ENCODE assay signal across 37 cellular contexts in genomic region chr14:101529079-101529478, GRCh38. TPM values are rescaled to one million over a fixed set of nuclear protein-coding genes. Genes with fewer than 3 reads are reported as not detected.
"Had no signal": no experiment of that assay in that cellular context is flagged by ENCODE, and none has a peak within 500 bp of the region (broad histone marks: within the 10 kb centered on the region; RNA-seq: fewer than 3 reads in every experiment).

No MANE protein-coding gene starts in this region.

- H3K9me3 ChIP-seq: adrenal gland, body of pancreas, breast epithelium had no signal

- H3K36me3 ChIP-seq: adrenal gland, brain microvascular endothelial cell, breast epithelium had no signal

- H3K27ac Mint-ChIP-seq: activated B cell treated with CpG ODN at 0.5 μM for 24 hours; activated CD4-positive, alpha-beta memory T cell treated with anti-CD3 and anti-CD28 coated beads for 36 hours; activated CD4-positive, alpha-beta T cell treated with anti-CD3 and anti-CD28 coated beads, Interleukin-2, amount 10 ng/mL, durations not matched to agents 24 days and 14 days; activated CD8-positive, alpha-beta T cell treated with anti-CD3 and anti-CD28 coated beads for 36 hours; activated naive CD4-positive, alpha-beta T cell treated with anti-CD3 and anti-CD28 coated beads for 36 hours; activated naive CD4-positive, alpha-beta T cell treated with anti-CD3 and anti-CD28 coated beads, Interleukin-2, amount 50 U/mL, for 72 hours; activated naive CD8-positive, alpha-beta T cell treated with anti-CD3 and anti-CD28 coated beads for 36 hours; activated T-cell treated with anti-CD3 and anti-CD28 coated beads, Interleukin-2, amount 50 U/mL, for 72 hours; activated T-helper 1 cell treated with anti-CD3 and anti-CD28 coated beads, Interleukin-12 subunit alpha, Interleukin-12 subunit beta, Interleukin-2, Interleukin-4 antibody, amounts not matched to agents 30 ng/mL and 10 ng/mL and 1 ng/mL, durations not matched to agents 14 hours and 24 hours and 36 hours; activated T-helper 17 cell treated with anti-CD3 and anti-CD28 coated beads, Interleukin-2, amount 50 U/mL, for 72 hours; T-helper 1 cell treated with Interleukin-12 subunit alpha and Interleukin-12 subunit beta and Interleukin-4 antibody, amounts not matched to agents 30 μg/mL and 1 μg/mL, for 36 hours; T-helper 2 cell treated with Interferon-gamma antibody and Interleukin-4, amounts not matched to agents 5 μg/mL and 100 μg/mL, for 36 hours had no signal

- H3K4me3 Mint-ChIP-seq: activated B cell treated with CpG ODN at 0.5 μM for 24 hours; activated CD4-positive, alpha-beta memory T cell treated with anti-CD3 and anti-CD28 coated beads for 36 hours; activated CD4-positive, alpha-beta T cell treated with anti-CD3 and anti-CD28 coated beads, Interleukin-2, amount 10 ng/mL, durations not matched to agents 24 days and 14 days; activated CD8-positive, alpha-beta T cell treated with anti-CD3 and anti-CD28 coated beads for 36 hours; activated naive CD4-positive, alpha-beta T cell treated with anti-CD3 and anti-CD28 coated beads for 36 hours; activated naive CD8-positive, alpha-beta T cell treated with anti-CD3 and anti-CD28 coated beads for 36 hours; activated T-cell treated with anti-CD3 and anti-CD28 coated beads, Interleukin-2, amount 50 U/mL, for 4 hours; activated T-cell treated with anti-CD3 and anti-CD28 coated beads, Interleukin-2, amount 50 U/mL, for 72 hours; activated T-helper 1 cell treated with anti-CD3 and anti-CD28 coated beads, Interleukin-12 subunit alpha, Interleukin-12 subunit beta, Interleukin-2, Interleukin-4 antibody, amounts not matched to agents 30 ng/mL and 10 ng/mL and 1 ng/mL, durations not matched to agents 14 hours and 24 hours and 36 hours; activated T-helper 17 cell treated with anti-CD3 and anti-CD28 coated beads, Interleukin-2, amount 50 U/mL, for 72 hours; T-helper 1 cell treated with Interleukin-12 subunit alpha and Interleukin-12 subunit beta and Interleukin-4 antibody, amounts not matched to agents 30 μg/mL and 1 μg/mL, for 36 hours; T-helper 2 cell treated with Interferon-gamma antibody and Interleukin-4, amounts not matched to agents 5 μg/mL and 100 μg/mL, for 36 hours had no signal

- H3K4me1 ChIP-seq: adrenal gland, body of pancreas, breast epithelium had no signal

- H3K4me3 ChIP-seq: adrenal gland, body of pancreas, breast epithelium had no signal

- H3K4me1 Mint-ChIP-seq: activated B cell treated with CpG ODN at 0.5 μM for 24 hours had no signal

- H3K27me3 Mint-ChIP-seq: activated CD8-positive, alpha-beta T cell treated with anti-CD3 and anti-CD28 coated beads for 36 hours; activated naive CD8-positive, alpha-beta T cell treated with anti-CD3 and anti-CD28 coated beads for 36 hours had no signal

- H3K27ac ChIP-seq: adrenal gland, body of pancreas, brain microvascular endothelial cell, breast epithelium, VCaP had no signal

- ATAC-seq: activated CD8-positive, alpha-beta T cell treated with anti-CD3 and anti-CD28 coated beads for 36 hours; activated naive CD4-positive, alpha-beta T cell treated with anti-CD3 and anti-CD28 coated beads, Interleukin-2, amount 50 U/mL, for 72 hours; activated T-cell treated with anti-CD3 and anti-CD28 coated beads, Interleukin-2, amount 50 U/mL, for 4 hours; activated T-cell treated with anti-CD3 and anti-CD28 coated beads, Interleukin-2, amount 50 U/mL, for 72 hours; activated T-helper 17 cell treated with anti-CD3 and anti-CD28 coated beads, Interleukin-2, amount 50 U/mL, for 72 hours; body of pancreas had no signal

- H3K9me3 Mint-ChIP-seq: activated B cell treated with CpG ODN at 0.5 μM for 24 hours; activated CD4-positive, alpha-beta memory T cell treated with anti-CD3 and anti-CD28 coated beads for 36 hours; activated CD4-positive, alpha-beta T cell treated with anti-CD3 and anti-CD28 coated beads, Interleukin-2, amount 10 ng/mL, durations not matched to agents 24 days and 14 days; activated CD8-positive, alpha-beta T cell treated with anti-CD3 and anti-CD28 coated beads for 36 hours; activated naive CD4-positive, alpha-beta T cell treated with anti-CD3 and anti-CD28 coated beads for 36 hours; activated naive CD4-positive, alpha-beta T cell treated with anti-CD3 and anti-CD28 coated beads, Interleukin-2, amount 50 U/mL, for 72 hours; activated naive CD8-positive, alpha-beta T cell treated with anti-CD3 and anti-CD28 coated beads for 36 hours; activated T-cell treated with anti-CD3 and anti-CD28 coated beads, Interleukin-2, amount 50 U/mL, for 4 hours; activated T-cell treated with anti-CD3 and anti-CD28 coated beads, Interleukin-2, amount 50 U/mL, for 72 hours; activated T-helper 1 cell treated with anti-CD3 and anti-CD28 coated beads, Interleukin-12 subunit alpha, Interleukin-12 subunit beta, Interleukin-2, Interleukin-4 antibody, amounts not matched to agents 30 ng/mL and 10 ng/mL and 1 ng/mL, durations not matched to agents 14 hours and 24 hours and 36 hours; activated T-helper 17 cell treated with anti-CD3 and anti-CD28 coated beads, Interleukin-2, amount 50 U/mL, for 72 hours; T-helper 1 cell treated with Interleukin-12 subunit alpha and Interleukin-12 subunit beta and Interleukin-4 antibody, amounts not matched to agents 30 μg/mL and 1 μg/mL, for 36 hours; T-helper 2 cell treated with Interferon-gamma antibody and Interleukin-4, amounts not matched to agents 5 μg/mL and 100 μg/mL, for 36 hours had no signal

- DNase-seq: activated B cell treated with CpG ODN at 0.5 μM for 24 hours; activated CD4-positive, alpha-beta memory T cell treated with anti-CD3 and anti-CD28 coated beads for 36 hours; activated CD4-positive, alpha-beta T cell treated with anti-CD3 and anti-CD28 coated beads for 4 hours; activated CD4-positive, alpha-beta T cell treated with anti-CD3 and anti-CD28 coated beads, Interleukin-2, amount 10 ng/mL, durations not matched to agents 24 days and 14 days; activated CD4-positive, alpha-beta T cell treated with anti-CD3 and anti-CD28 coated beads, Interleukin-2, amount 50 U/mL, for 1 hour; activated CD4-positive, alpha-beta T cell treated with anti-CD3 and anti-CD28 coated beads, Interleukin-2, amount 50 U/mL, for 4 hours; activated CD4-positive, CD25-positive, alpha-beta regulatory T cell treated with anti-CD3 and anti-CD28 coated beads, Interleukin-2, amount 50 U/mL, for 72 hours; activated CD8-positive, alpha-beta memory T cell treated with anti-CD3 and anti-CD28 coated beads, Interleukin-2, amount 50 U/mL, for 4 hours; activated CD8-positive, alpha-beta T cell treated with anti-CD3 and anti-CD28 coated beads for 36 hours; activated effector memory CD4-positive, alpha-beta T cell treated with anti-CD3 and anti-CD28 coated beads, Interleukin-2, amount 50 U/mL, for 16 hours; activated gamma-delta T cell treated with Interleukin-2 at 50 U/mL for 16 hours; activated naive CD4-positive, alpha-beta T cell; activated naive CD4-positive, alpha-beta T cell treated with anti-CD3 and anti-CD28 coated beads for 36 hours; activated naive CD4-positive, alpha-beta T cell treated with anti-CD3 and anti-CD28 coated beads, Interleukin-2, amount 50 U/mL, for 16 hours; activated naive CD8-positive, alpha-beta T cell treated with anti-CD3 and anti-CD28 coated beads for 36 hours; activated T-cell treated with anti-CD3 and anti-CD28 coated beads for 4 hours; activated T-cell treated with anti-CD3 and anti-CD28 coated beads, Interleukin-2, amount 50 U/mL, for 1 hour; activated T-cell treated with anti-CD3 and anti-CD28 coated beads, Interleukin-2, amount 50 U/mL, for 4 hours; activated T-cell treated with anti-CD3 and anti-CD28 coated beads, Interleukin-2, amount 50 U/mL, for 72 hours; adrenal gland; amniotic stem cell; aorta; body of pancreas; brain microvascular endothelial cell; central memory CD4-positive, alpha-beta T cell; T-helper 1 cell; T-helper 2 cell; T-helper 9 cell had no signal

- H3K27me3 ChIP-seq: adrenal gland, body of pancreas, brain microvascular endothelial cell, breast epithelium had no signal

RNA-seq across cellular contexts. Expression of gene DIO3, which starts 32.2 kb away (rescaled TPM):
- total RNA-seq: activated B cell treated with CpG ODN at 0.5 μM for 24 hours; activated CD4-positive, alpha-beta memory T cell treated with anti-CD3 and anti-CD28 coated beads for 36 hours; activated CD4-positive, alpha-beta T cell treated with anti-CD3 and anti-CD28 coated beads, Interleukin-2, amount 10 ng/mL, durations not matched to agents 24 days and 14 days; activated CD8-positive, alpha-beta memory T cell treated with anti-CD3 and anti-CD28 coated beads for 36 hours; activated CD8-positive, alpha-beta T cell treated with anti-CD3 and anti-CD28 coated beads for 36 hours; activated naive CD4-positive, alpha-beta T cell treated with anti-CD3 and anti-CD28 coated beads for 36 hours; activated naive CD4-positive, alpha-beta T cell treated with anti-CD3 and anti-CD28 coated beads, Interleukin-2, amount 50 U/mL, for 72 hours; activated naive CD8-positive, alpha-beta T cell treated with anti-CD3 and anti-CD28 coated beads for 36 hours; activated T-cell treated with anti-CD3 and anti-CD28 coated beads, Interleukin-2, amount 50 U/mL, for 4 hours; activated T-cell treated with anti-CD3 and anti-CD28 coated beads, Interleukin-2, amount 50 U/mL, for 72 hours; activated T-helper 1 cell treated with anti-CD3 and anti-CD28 coated beads, Interleukin-12 subunit alpha, Interleukin-12 subunit beta, Interleukin-2, Interleukin-4 antibody, amounts not matched to agents 30 ng/mL and 10 ng/mL and 1 ng/mL, durations not matched to agents 14 hours and 24 hours and 36 hours; activated T-helper 17 cell treated with anti-CD3 and anti-CD28 coated beads, Interleukin-2, amount 50 U/mL, for 72 hours; cardiac septum had no signal
